11 cellular contexts compared by ENCODE assay signal in genomic region chr7:148708026-148708685, GRCh38. TPM values are rescaled to one million over a fixed set of nuclear protein-coding genes. Genes with fewer than 3 reads are reported as not detected.
DNase-seq lines count a peak whose midpoint lies in the region; ATAC-seq and TF ChIP-seq lines count a peak whose summit lies in the region.
"Had no signal": no experiment of that assay in that cellular context is flagged by ENCODE, and none has a peak within 500 bp of the region (broad histone marks: within the 10 kb centered on the region; RNA-seq: fewer than 3 reads in every experiment).

No MANE protein-coding gene starts in this region.

- peaks cover 90% of the 10 kb centered on the region for H3K4me1 Mint-ChIP-seq in activated T-cell treated with anti-CD3 and anti-CD28 coated beads, Interleukin-2, amount 50 U/mL, for 24 hours (ENCODE audit: low read depth)
- peaks cover 41 to 72% of the 10 kb centered on the region in 2 donors for H3K4me1 Mint-ChIP-seq in effector memory CD8-positive, alpha-beta T cell (ENCODE audit: low read depth in 2 of 2)
- peaks cover 37% of the 10 kb centered on the region for H3K4me1 Mint-ChIP-seq in progenitor cell of endocrine pancreas (ENCODE audit: low read depth)

- TF ChIP-seq CTCF in progenitor cell of endocrine pancreas (IDR thresholded peaks at IDR 0.05; ENCODE audit: unreplicated experiment), result no peak
- TF ChIP-seq CTCF in GM20000 (IDR thresholded peaks at IDR 0.05; ENCODE audit: extremely low read depth, missing control alignments), result no peak

- peaks cover 18% of the 10 kb centered on the region for H3K36me3 Mint-ChIP-seq in activated T-cell treated with anti-CD3 and anti-CD28 coated beads, Interleukin-2, amount 50 U/mL, for 24 hours (ENCODE audit: low read depth)
- peaks cover 12% of the 10 kb centered on the region for H3K36me3 Mint-ChIP-seq in effector memory CD8-positive, alpha-beta T cell (ENCODE audit: insufficient read depth)
- no peaks in the 10 kb centered on the region for H3K36me3 Mint-ChIP-seq in progenitor cell of endocrine pancreas (ENCODE audit: insufficient read depth)
- H3K36me3 Mint-ChIP-seq: stimulated activated memory B cell treated with anti-CD40 and anti-IgM and Interleukin-4, amounts not matched to agents 10 μg/mL and 1 μg/mL and 100 μg/mL, for 72 hours had no signal

- no peaks in the 10 kb centered on the region for H3K27me3 Mint-ChIP-seq in activated T-cell treated with anti-CD3 and anti-CD28 coated beads, Interleukin-2, amount 50 U/mL, for 24 hours
- H3K27me3 Mint-ChIP-seq in effector memory CD8-positive, alpha-beta T cell, result no peaks in the 10 kb centered on the region
- no peaks in the 10 kb centered on the region for H3K27me3 Mint-ChIP-seq in progenitor cell of endocrine pancreas
- H3K27me3 Mint-ChIP-seq: stimulated activated memory B cell treated with anti-CD40 and anti-IgM and Interleukin-4, amounts not matched to agents 10 μg/mL and 1 μg/mL and 100 μg/mL, for 72 hours had no signal

- peak; percentile 76 for ATAC-seq in effector memory CD8-positive, alpha-beta T cell (replicated peaks)
- ATAC-seq in HG02763 (IDR thresholded peaks at IDR 0.05; ENCODE audit: unreplicated experiment), result no peak
- no peak for ATAC-seq in GM21381 (IDR thresholded peaks at IDR 0.05; ENCODE audit: unreplicated experiment)
- ATAC-seq: stimulated activated memory B cell treated with anti-CD40 and anti-IgM and Interleukin-4, amounts not matched to agents 10 μg/mL and 1 μg/mL and 100 μg/mL, for 72 hours had no signal

- H3K9me3 Mint-ChIP-seq in activated T-cell treated with anti-CD3 and anti-CD28 coated beads, Interleukin-2, amount 50 U/mL, for 24 hours, result no peaks in the 10 kb centered on the region
- no peaks in the 10 kb centered on the region for H3K9me3 Mint-ChIP-seq in effector memory CD8-positive, alpha-beta T cell
- H3K9me3 Mint-ChIP-seq in progenitor cell of endocrine pancreas (ENCODE audit: low read depth), result no peaks in the 10 kb centered on the region
- H3K9me3 Mint-ChIP-seq: stimulated activated memory B cell treated with anti-CD40 and anti-IgM and Interleukin-4, amounts not matched to agents 10 μg/mL and 1 μg/mL and 100 μg/mL, for 72 hours had no signal

- no peak for DNase-seq in activated T-cell treated with anti-CD3 and anti-CD28 coated beads, Interleukin-2, amount 50 U/mL, for 24 hours
- DNase-seq in activated T-cell treated with anti-CD3 and anti-CD28 coated beads, Interleukin-2, amount 50 U/mL, for 1 hour, result no peak
- peak; percentile 21 for DNase-seq in MV-4-11 (lab: John Stamatoyannopoulos, UW)
- no peak for DNase-seq in effector memory CD8-positive, alpha-beta T cell
- DNase-seq in progenitor cell of endocrine pancreas (ENCODE audit: low spot score, unreplicated experiment), result no peak
- no peak for DNase-seq in GM20000 (ENCODE audit: low spot score)
- DNase-seq: HCEC 1CT, nucleus accumbens had no signal

- H3K27ac Mint-ChIP-seq in activated T-cell treated with anti-CD3 and anti-CD28 coated beads, Interleukin-2, amount 50 U/mL, for 24 hours, result peak overlapping the region; percentile 23
- peak overlapping the region; percentile 2 to 42 for H3K27ac Mint-ChIP-seq in effector memory CD8-positive, alpha-beta T cell
- H3K27ac Mint-ChIP-seq in progenitor cell of endocrine pancreas, result peak overlapping the region; percentile 0
- H3K27ac Mint-ChIP-seq: stimulated activated memory B cell treated with anti-CD40 and anti-IgM and Interleukin-4, amounts not matched to agents 10 μg/mL and 1 μg/mL and 100 μg/mL, for 72 hours had no signal

- no peak overlapping the region for H3K4me3 Mint-ChIP-seq in activated T-cell treated with anti-CD3 and anti-CD28 coated beads, Interleukin-2, amount 50 U/mL, for 24 hours
- peak overlapping the region; percentile 45 to 55 for H3K4me3 Mint-ChIP-seq in effector memory CD8-positive, alpha-beta T cell
- H3K4me3 Mint-ChIP-seq in progenitor cell of endocrine pancreas (ENCODE audit: low read depth), result no peak overlapping the region
- H3K4me3 Mint-ChIP-seq: stimulated activated memory B cell treated with anti-CD40 and anti-IgM and Interleukin-4, amounts not matched to agents 10 μg/mL and 1 μg/mL and 100 μg/mL, for 72 hours had no signal

RNA-seq across cellular contexts. Expression of gene CUL1, which starts 9.5 kb away (rescaled TPM):
- 58.8 and 58.9 TPM in 2 replicates for total RNA-seq in progenitor cell of endocrine pancreas

Comparison
In these comparisons a context has a peak if more than half of its experiments do, and no peak if none do; other contexts are left out.
1. H3K4me3 Mint-ChIP-seq: peak in effector memory CD8-positive, alpha-beta T cell (2 of 2); none in activated T-cell treated with anti-CD3 and anti-CD28 coated beads, Interleukin-2, amount 50 U/mL, for 24 hours (single experiment) and progenitor cell of endocrine pancreas (single experiment).
2. Peak in every context shown above with its lines, with median percentiles within 50 percentile points of each other: H3K27ac Mint-ChIP-seq.